10 cellular contexts compared by ENCODE assay signal in the genomic region with DNA sequence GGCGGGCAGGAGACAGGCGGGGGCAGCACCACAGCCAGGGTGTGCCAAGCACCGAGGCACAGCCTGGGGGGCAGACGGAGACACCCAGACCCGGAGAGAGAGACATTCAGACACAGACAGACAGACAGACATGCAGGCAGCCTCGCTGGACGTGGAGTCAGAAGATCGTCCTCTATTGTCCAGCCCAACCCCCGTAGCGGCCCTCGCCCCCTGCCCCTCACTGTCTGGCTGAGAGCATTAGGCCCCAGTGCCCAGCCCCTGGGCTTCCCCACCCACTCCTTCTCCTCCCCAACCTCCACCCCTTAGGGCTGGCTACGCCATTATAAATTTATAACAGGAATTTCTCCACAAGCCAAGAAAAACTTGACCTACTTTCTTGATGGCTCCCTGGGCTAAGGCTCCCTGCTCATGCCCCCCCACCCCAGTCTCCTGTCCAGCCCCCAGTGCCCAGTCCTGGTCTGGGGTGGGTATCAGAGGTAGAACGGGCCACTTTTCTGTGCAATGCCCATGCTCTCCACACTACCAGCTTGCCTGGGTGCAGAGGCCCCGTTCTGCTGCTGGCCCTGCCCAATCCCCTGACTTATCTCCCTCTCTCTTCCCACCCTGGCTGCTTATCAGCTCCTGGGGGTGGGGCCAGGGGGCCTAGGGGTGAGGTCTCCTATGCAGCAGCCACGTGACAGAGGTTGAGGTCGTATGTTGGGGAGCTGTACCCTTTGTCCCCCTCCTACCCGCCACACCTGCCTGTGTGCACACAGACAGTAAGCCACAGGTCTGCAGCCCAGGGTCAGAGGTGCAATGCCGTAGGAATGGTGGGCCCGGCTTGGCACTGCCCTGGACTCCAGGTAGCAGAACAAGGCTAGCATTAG. TPM values are rescaled to one million over a fixed set of nuclear protein-coding genes. Genes with fewer than 3 reads are reported as not detected.
A peak's percentile ranks its signal among the peaks of the same experiment; 100 is the strongest.
DNase-seq lines count a peak whose midpoint lies in the region; ATAC-seq and TF ChIP-seq lines count a peak whose summit lies in the region.
"Had no signal": no experiment of that assay in that cellular context is flagged by ENCODE, and none has a peak within 500 bp of the region (broad histone marks: within the 10 kb centered on the region; RNA-seq: fewer than 3 reads in every experiment).

No MANE protein-coding gene starts in this region.

- peaks cover 96% of the 10 kb centered on the region for H3K4me1 Mint-ChIP-seq in brain
- peaks cover 72% of the 10 kb centered on the region for H3K4me1 Mint-ChIP-seq in mesothelial cell of epicardium

- TF ChIP-seq CTCF in brain (conservative IDR thresholded peaks at IDR 0.05), result no peak
- TF ChIP-seq CTCF in mesothelial cell of epicardium (IDR thresholded peaks at IDR 0.05; ENCODE audit: unreplicated experiment), result no peak
- TF ChIP-seq CTCF in tibial artery (IDR thresholded peaks at IDR 0.05), result no peak

- H3K36me3 Mint-ChIP-seq in brain (peaks cover 19% of the 10 kb centered on the region), mesothelial cell of epicardium (peaks cover 2% of the 10 kb centered on the region)

- H3K27me3 Mint-ChIP-seq in brain (peaks cover 3% of the 10 kb centered on the region), mesothelial cell of epicardium (ENCODE audit: low read depth) (no peaks in the 10 kb centered on the region)

- no peak for ATAC-seq in HG03280 (IDR thresholded peaks at IDR 0.05; ENCODE audit: unreplicated experiment)

- no peaks in the 10 kb centered on the region for H3K27me3 ChIP-seq in tibial artery

- peaks cover 0 to 26% (median 6%) of the 10 kb centered on the region in 3 donors for H3K36me3 ChIP-seq in tibial artery

- H3K9me3 Mint-ChIP-seq in brain (no peaks in the 10 kb centered on the region), mesothelial cell of epicardium (no peaks in the 10 kb centered on the region)

- DNase-seq in NCI-H1092 treated with DMSO at 0.1 percent for 48 hours (lab: John Stamatoyannopoulos, UW) (peak; percentile 64), NCI-H1092 (lab: John Stamatoyannopoulos, UW) (no peak), mesothelial cell of epicardium (ENCODE audit: low spot score in 2 of 2, unreplicated experiment in 2 of 2) (no peak), tibial artery (peak in 1 of 2 donors; percentile 83), 8988T (no peak), MV-4-11 (lab: John Stamatoyannopoulos, UW) (no peak)
- DNase-seq: activated effector memory CD4-positive, alpha-beta T cell treated with Interleukin-2 at 50 U/mL for 16 hours; trophoblast cell had no signal

- H3K27ac Mint-ChIP-seq in brain, result peak overlapping the region; percentile 59 to 100 (median 99)
- H3K27ac Mint-ChIP-seq in mesothelial cell of epicardium, result peak overlapping the region; percentile 86

- H3K9me3 ChIP-seq in tibial artery, result no peaks in the 10 kb centered on the region

- peak overlapping the region; percentile 40 to 47 for H3K4me3 ChIP-seq in tibial artery

- peaks cover 15 to 97% (median 95%) of the 10 kb centered on the region in 4 donors for H3K4me1 ChIP-seq in tibial artery

- H3K27ac ChIP-seq in tibial artery, result peak overlapping the region; percentile 93 to 94

- H3K4me3 Mint-ChIP-seq in brain (peak overlapping the region; percentile 55 to 89 (median 56)), mesothelial cell of epicardium (no peak overlapping the region)

- intact Hi-C loops in tibial artery (cut with DNase I; ENCODE audit: low total_unique reads), result loop anchor here (5.0 kb wide), 1 partner anchor 35 kb away; no protein-coding TSS in a partner anchor

RNA-seq across cellular contexts. Expression of a gene that starts 9.9 kb away (rescaled TPM):
- polyA plus RNA-seq in brain (ENCODE audit: insufficient read depth, low read depth, low replicate concordance), result 176 TPM
- 42.4 to 44.3 TPM (median 43.6 TPM) in 3 replicates for total RNA-seq in mesothelial cell of epicardium

RNA-seq across cellular contexts. Expression of a gene that starts 18.5 kb away (rescaled TPM):
- polyA plus RNA-seq in brain (ENCODE audit: insufficient read depth, low read depth, low replicate concordance), result 95.0 TPM
- total RNA-seq in mesothelial cell of epicardium, result 125 to 131 TPM (median 130 TPM) in 3 replicates

RNA-seq across cellular contexts. Expression of a gene that starts 27.7 kb away (rescaled TPM):
- polyA plus RNA-seq in brain (ENCODE audit: insufficient read depth, low read depth, low replicate concordance), result 43.8 TPM
- total RNA-seq in mesothelial cell of epicardium, result 2.4 to 2.6 TPM (median 2.6 TPM) in 3 replicates

RNA-seq across cellular contexts. Expression of a gene that starts 49.1 kb away (rescaled TPM):
- 94.4 TPM for polyA plus RNA-seq in brain (ENCODE audit: insufficient read depth, low read depth, low replicate concordance)
- 132 to 139 TPM (median 135 TPM) in 3 replicates for total RNA-seq in mesothelial cell of epicardium

RNA-seq across cellular contexts. Expression of a gene that starts 57.5 kb away (rescaled TPM):
- 0.25 TPM for polyA plus RNA-seq in brain (ENCODE audit: insufficient read depth, low read depth, low replicate concordance)
- total RNA-seq in mesothelial cell of epicardium, result not detected in 3 replicates
